In genomic region chr12:19437996-19438395, GRCh38 we compare ENCODE assay signal across 19 cellular contexts. TPM values are rescaled to one million over a fixed set of nuclear protein-coding genes. Genes with fewer than 3 reads are reported as not detected.
DNase-seq lines count a peak whose midpoint lies in the region; ATAC-seq and TF ChIP-seq lines count a peak whose summit lies in the region.
"Had no signal": no experiment of that assay in that cellular context is flagged by ENCODE, and none has a peak within 500 bp of the region (broad histone marks: within the 10 kb centered on the region; RNA-seq: fewer than 3 reads in every experiment).

No MANE protein-coding gene starts in this region.

- H3K27ac ChIP-seq in iPS DF 6.9 (ENCODE audit: low read length): peak overlapping the region; percentile 70
- H3K27ac ChIP-seq: A549, C4-2B had no signal

- no CpG with 5 or more reads among the region's 3 CpGs for WGBS in iPS DF 6.9 (ENCODE audit: insufficient coverage, insufficient read length)

- H3K27me3 ChIP-seq in iPS DF 6.9 (ENCODE audit: control insufficient read depth, insufficient read depth, low read length): no peaks in the 10 kb centered on the region
- H3K27me3 ChIP-seq: esophagus squamous epithelium, sigmoid colon had no signal

- H3K36me3 ChIP-seq in iPS DF 6.9 (ENCODE audit: control insufficient read depth, insufficient read depth, low read length): no peaks in the 10 kb centered on the region
- H3K36me3 ChIP-seq: sigmoid colon had no signal

- peaks cover 15% of the 10 kb centered on the region for H3K36me3 Mint-ChIP-seq in activated CD4-positive, alpha-beta memory T cell treated with anti-CD3 and anti-CD28 coated beads for 36 hours
- peaks cover 18% of the 10 kb centered on the region for H3K36me3 Mint-ChIP-seq in activated CD4-positive, alpha-beta memory T cell treated with anti-CD3 and anti-CD28 coated beads, Interleukin-2, amount 10 ng/mL, durations not matched to agents 7 days and 5 days (ENCODE audit: low read depth)
- peaks cover 7% of the 10 kb centered on the region for H3K36me3 Mint-ChIP-seq in T-cell
- H3K36me3 Mint-ChIP-seq in progenitor cell of endocrine pancreas (ENCODE audit: insufficient read depth): peaks cover 5% of the 10 kb centered on the region
- no peaks in the 10 kb centered on the region for H3K36me3 Mint-ChIP-seq in glutamatergic neuron (ENCODE audit: unreplicated experiment)

- no peak for DNase-seq in activated CD4-positive, alpha-beta memory T cell treated with anti-CD3 and anti-CD28 coated beads for 36 hours
- DNase-seq in activated CD4-positive, alpha-beta memory T cell treated with anti-CD3 and anti-CD28 coated beads, Interleukin-2, amount 10 ng/mL, durations not matched to agents 7 days and 5 days: no peak
- DNase-seq in T-cell: no peak
- DNase-seq in iPS DF 6.9 (ENCODE audit: low read depth, low spot score): no peak
- DNase-seq in progenitor cell of endocrine pancreas (ENCODE audit: low spot score, unreplicated experiment): no peak
- DNase-seq in DMS 273 (lab: John Stamatoyannopoulos, UW; ENCODE audit: unreplicated experiment): no peak
- DNase-seq in glutamatergic neuron: no peak
- DNase-seq: activated CD8-positive, alpha-beta memory T cell treated with anti-CD3 and anti-CD28 coated beads, Interleukin-2, amount 50 U/mL, for 4 hours; activated naive CD4-positive, alpha-beta T cell treated with anti-CD3 and anti-CD28 coated beads, Interleukin-2, amount 10 ng/mL, durations not matched to agents 7 days and 5 days; esophagus squamous epithelium; midbrain; NCI-H1092; NCI-H2081; NCI-H524; occipital lobe; sigmoid colon had no signal

- TF ChIP-seq CTCF in progenitor cell of endocrine pancreas (IDR thresholded peaks at IDR 0.05; ENCODE audit: unreplicated experiment) (no peak), glutamatergic neuron (IDR thresholded peaks at IDR 0.05; ENCODE audit: partially characterized antibody, unreplicated experiment) (no peak)

- H3K9me3 ChIP-seq in iPS DF 6.9 (ENCODE audit: control insufficient read depth, insufficient read depth, low read length): no peaks in the 10 kb centered on the region
- H3K9me3 ChIP-seq: A549, esophagus squamous epithelium, sigmoid colon had no signal

- H3K27me3 Mint-ChIP-seq in activated CD4-positive, alpha-beta memory T cell treated with anti-CD3 and anti-CD28 coated beads for 36 hours: no peaks in the 10 kb centered on the region
- no peaks in the 10 kb centered on the region for H3K27me3 Mint-ChIP-seq in activated CD4-positive, alpha-beta memory T cell treated with anti-CD3 and anti-CD28 coated beads, Interleukin-2, amount 10 ng/mL, durations not matched to agents 7 days and 5 days
- H3K27me3 Mint-ChIP-seq in T-cell: no peaks in the 10 kb centered on the region
- peaks cover 22% of the 10 kb centered on the region for H3K27me3 Mint-ChIP-seq in progenitor cell of endocrine pancreas
- H3K27me3 Mint-ChIP-seq in glutamatergic neuron (ENCODE audit: unreplicated experiment): peaks cover 5% of the 10 kb centered on the region

- peaks cover 2% of the 10 kb centered on the region for H3K9me3 Mint-ChIP-seq in activated CD4-positive, alpha-beta memory T cell treated with anti-CD3 and anti-CD28 coated beads for 36 hours
- H3K9me3 Mint-ChIP-seq in activated CD4-positive, alpha-beta memory T cell treated with anti-CD3 and anti-CD28 coated beads, Interleukin-2, amount 10 ng/mL, durations not matched to agents 7 days and 5 days: peaks cover 3% of the 10 kb centered on the region
- H3K9me3 Mint-ChIP-seq in T-cell: no peaks in the 10 kb centered on the region
- H3K9me3 Mint-ChIP-seq in progenitor cell of endocrine pancreas (ENCODE audit: low read depth): peaks cover 3% of the 10 kb centered on the region
- peaks cover 9% of the 10 kb centered on the region for H3K9me3 Mint-ChIP-seq in glutamatergic neuron (ENCODE audit: unreplicated experiment)
- H3K9me3 Mint-ChIP-seq: activated naive CD4-positive, alpha-beta T cell treated with anti-CD3 and anti-CD28 coated beads, Interleukin-2, amount 10 ng/mL, durations not matched to agents 7 days and 5 days had no signal

- ATAC-seq in T-cell (replicated peaks in 1 of 4) (no peak), GM19455 (IDR thresholded peaks at IDR 0.05; ENCODE audit: unreplicated experiment) (no peak)
- ATAC-seq: A549 had no signal

- no peak overlapping the region for H3K4me3 ChIP-seq in iPS DF 6.9 (ENCODE audit: low read length)
- H3K4me3 ChIP-seq: A549, esophagus squamous epithelium, sigmoid colon had no signal

- POLR2A ChIA-PET in activated CD4-positive, alpha-beta memory T cell treated with anti-CD3 and anti-CD28 coated beads for 36 hours (lab: Charles Lee): no interaction called here
- POLR2A ChIA-PET in activated CD4-positive, alpha-beta memory T cell treated with anti-CD3 and anti-CD28 coated beads, Interleukin-2, amount 10 ng/mL, durations not matched to agents 7 days and 5 days (lab: Charles Lee): interaction anchor here (0.6 kb wide), 1 partner anchor 220 kb away, joined by 3 read pairs; no protein-coding TSS in a partner anchor
- POLR2A ChIA-PET in T-cell (lab: Charles Lee): no interaction called here

- peaks cover 35% of the 10 kb centered on the region for H3K4me1 Mint-ChIP-seq in activated CD4-positive, alpha-beta memory T cell treated with anti-CD3 and anti-CD28 coated beads for 36 hours (ENCODE audit: low read depth)
- H3K4me1 Mint-ChIP-seq in activated CD4-positive, alpha-beta memory T cell treated with anti-CD3 and anti-CD28 coated beads, Interleukin-2, amount 10 ng/mL, durations not matched to agents 7 days and 5 days: peaks cover 47% of the 10 kb centered on the region
- H3K4me1 Mint-ChIP-seq in T-cell: peaks cover 40 to 44% (median 40%) of the 10 kb centered on the region in 3 donors
- H3K4me1 Mint-ChIP-seq in progenitor cell of endocrine pancreas (ENCODE audit: low read depth): peaks cover 17% of the 10 kb centered on the region
- peaks cover 4% of the 10 kb centered on the region for H3K4me1 Mint-ChIP-seq in glutamatergic neuron (ENCODE audit: low read depth, unreplicated experiment)

- CTCF ChIA-PET in activated CD4-positive, alpha-beta memory T cell treated with anti-CD3 and anti-CD28 coated beads for 36 hours (lab: Charles Lee): no interaction called here
- CTCF ChIA-PET in activated CD4-positive, alpha-beta memory T cell treated with anti-CD3 and anti-CD28 coated beads, Interleukin-2, amount 10 ng/mL, durations not matched to agents 7 days and 5 days (lab: Charles Lee): no interaction called here
- CTCF ChIA-PET in T-cell (lab: Charles Lee): interaction anchor here in 1 of 2 donors (0.7 kb wide), 1 partner anchor 388 kb away, joined by 3 read pairs; no protein-coding TSS in a partner anchor

- no peaks in the 10 kb centered on the region; the same call in 1 of the 2 replicates for H3K4me1 ChIP-seq in iPS DF 6.9 (ENCODE audit: control insufficient read depth, insufficient read depth, low read length)

- intact Hi-C loops in activated CD4-positive, alpha-beta memory T cell treated with anti-CD3 and anti-CD28 coated beads for 36 hours (cut with micrococcal nuclease): no loop called here

- no peak overlapping the region for H3K4me3 Mint-ChIP-seq in activated CD4-positive, alpha-beta memory T cell treated with anti-CD3 and anti-CD28 coated beads for 36 hours
- H3K4me3 Mint-ChIP-seq in activated CD4-positive, alpha-beta memory T cell treated with anti-CD3 and anti-CD28 coated beads, Interleukin-2, amount 10 ng/mL, durations not matched to agents 7 days and 5 days: no peak overlapping the region
- peak overlapping the region in 2 of 3 donors; percentile 21 to 100 for H3K4me3 Mint-ChIP-seq in T-cell
- H3K4me3 Mint-ChIP-seq in progenitor cell of endocrine pancreas (ENCODE audit: low read depth): peak overlapping the region; percentile 32
- H3K4me3 Mint-ChIP-seq in glutamatergic neuron (ENCODE audit: unreplicated experiment): no peak overlapping the region

- peak overlapping the region; percentile 52 for H3K27ac Mint-ChIP-seq in activated CD4-positive, alpha-beta memory T cell treated with anti-CD3 and anti-CD28 coated beads for 36 hours
- no peak overlapping the region for H3K27ac Mint-ChIP-seq in activated CD4-positive, alpha-beta memory T cell treated with anti-CD3 and anti-CD28 coated beads, Interleukin-2, amount 10 ng/mL, durations not matched to agents 7 days and 5 days
- peak overlapping the region in 1 of 2 donors; percentile 35 for H3K27ac Mint-ChIP-seq in T-cell
- H3K27ac Mint-ChIP-seq in progenitor cell of endocrine pancreas: no peak overlapping the region
- H3K27ac Mint-ChIP-seq in glutamatergic neuron (ENCODE audit: unreplicated experiment): no peak overlapping the region

RNA-seq across cellular contexts. Expression of gene AEBP2, which starts 1.3 kb away (rescaled TPM):
- 10 to 100 TPM; 44.7 to 45.0 TPM for total RNA-seq in activated CD4-positive, alpha-beta memory T cell treated with anti-CD3 and anti-CD28 coated beads for 36 hours
- 10 to 100 TPM; 48.8 to 50.6 TPM for total RNA-seq in activated CD4-positive, alpha-beta memory T cell treated with anti-CD3 and anti-CD28 coated beads, Interleukin-2, amount 10 ng/mL, durations not matched to agents 7 days and 5 days
- total RNA-seq in T-cell: 10 to 100 TPM; 43.4 to 71.5 (median 50.0) TPM
- total RNA-seq in progenitor cell of endocrine pancreas: 64.9 and 68.5 TPM in 2 replicates
- total RNA-seq in glutamatergic neuron (ENCODE audit: unreplicated experiment): 21.0 TPM

Comparison
In these comparisons a context has a peak if more than half of its experiments do, and no peak if none do; other contexts are left out.
1. H3K4me3 Mint-ChIP-seq: peak in T-cell (2 of 3) and progenitor cell of endocrine pancreas (single experiment); none in activated CD4-positive, alpha-beta memory T cell treated with anti-CD3 and anti-CD28 coated beads for 36 hours (single experiment), activated CD4-positive, alpha-beta memory T cell treated with anti-CD3 and anti-CD28 coated beads, Interleukin-2, amount 10 ng/mL, durations not matched to agents 7 days and 5 days (single experiment) and glutamatergic neuron (single experiment).